21 cellular contexts compared by ENCODE assay signal in the genomic region with DNA sequence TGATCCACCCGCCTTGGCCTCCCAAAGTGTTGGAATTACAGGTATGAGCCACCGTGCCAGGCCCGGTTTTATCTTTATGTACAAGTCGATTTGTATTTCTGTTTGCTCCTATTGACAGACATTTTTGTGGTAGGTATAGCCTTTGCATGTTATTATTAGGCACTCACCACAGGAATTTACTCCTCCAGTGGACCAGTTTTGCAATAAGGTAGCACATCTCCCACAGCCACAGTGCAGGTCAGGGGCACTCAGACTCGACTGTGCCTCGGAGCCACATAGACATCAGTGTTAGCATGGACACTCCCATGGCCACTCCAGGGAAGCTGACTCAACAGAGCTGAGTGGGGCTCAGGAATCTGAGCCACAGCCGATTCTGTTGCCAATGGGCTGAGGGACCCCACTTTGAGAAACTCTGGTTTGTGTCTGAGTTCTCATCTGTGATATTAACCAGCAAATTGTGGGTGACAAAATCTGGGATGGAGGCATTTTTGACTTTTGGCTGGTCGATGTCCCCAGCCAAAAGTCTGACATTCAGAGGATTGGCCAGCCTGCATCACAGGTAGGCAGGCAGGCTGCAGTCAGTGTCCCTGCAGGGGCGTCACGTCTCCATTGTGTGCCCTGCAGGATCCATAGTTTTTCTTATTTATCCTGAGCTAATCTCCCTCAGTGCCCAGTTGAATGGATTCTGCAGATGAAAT. TPM values are rescaled to one million over a fixed set of nuclear protein-coding genes. Genes with fewer than 3 reads are reported as not detected.
DNase-seq lines count a peak whose midpoint lies in the region; ATAC-seq, FAIRE-seq and TF ChIP-seq lines count a peak whose summit lies in the region.
"Had no signal": no experiment of that assay in that cellular context is flagged by ENCODE, and none has a peak within 500 bp of the region (broad histone marks: within the 10 kb centered on the region; RNA-seq: fewer than 3 reads in every experiment).

No MANE protein-coding gene starts in this region.

- H3K27ac ChIP-seq in right atrium auricular region (peak overlapping the region in 1 of 2 donors; percentile 34), lower lobe of right lung (no peak overlapping the region)
- H3K27ac ChIP-seq: esophagus squamous epithelium, uterus had no signal

- no peaks in the 10 kb centered on the region for H3K27me3 ChIP-seq in right atrium auricular region
- H3K27me3 ChIP-seq in bronchial epithelial cell (ENCODE audit: control insufficient read depth, insufficient read depth, low read length) = no peaks in the 10 kb centered on the region
- no peaks in the 10 kb centered on the region for H3K27me3 ChIP-seq in lower lobe of right lung (ENCODE audit: low read depth)
- H3K27me3 ChIP-seq: esophagus squamous epithelium, uterus had no signal

- H3K4me3 ChIP-seq in right atrium auricular region (no peak overlapping the region), bronchial epithelial cell (ENCODE audit: low read depth, low read length) (no peak overlapping the region), lower lobe of right lung (no peak overlapping the region)
- H3K4me3 ChIP-seq: esophagus squamous epithelium, uterus had no signal

- TF ChIP-seq CTCF in right atrium auricular region (IDR thresholded peaks at IDR 0.05) (no peak), bronchial epithelial cell (IDR thresholded peaks at IDR 0.05; ENCODE audit: insufficient read depth, low read length, severe bottlenecking) (no peak), lower lobe of right lung (IDR thresholded peaks at IDR 0.05) (no peak)

- ATAC-seq in Right ventricle myocardium inferior (no peak), lower lobe of right lung (peak; percentile 37 to 43)
- ATAC-seq: WTC11 had no signal

- FAIRE-seq in bronchial epithelial cell (lab: Jason Lieb, UNC) (no peak), urothelium cell line (lab: Jason Lieb, UNC) (no peak)
- FAIRE-seq: keratinocyte had no signal

- intact Hi-C loops in Right ventricle myocardium inferior (cut with DNase I) = loop anchor here (10.0 kb wide), 1 partner anchor 279 kb away; a partner anchor contains a TSS
- intact Hi-C loops in lower lobe of right lung (cut with DNase I) = loop anchor here (10.0 kb wide), 1 partner anchor 81 kb away; no protein-coding TSS in a partner anchor

- H3K4me1 ChIP-seq in right atrium auricular region (peaks cover 3 to 19% of the 10 kb centered on the region in 2 donors), lower lobe of right lung (peaks cover 8% of the 10 kb centered on the region)

- no peaks in the 10 kb centered on the region for H3K36me3 ChIP-seq in right atrium auricular region
- no peaks in the 10 kb centered on the region for H3K36me3 ChIP-seq in bronchial epithelial cell (ENCODE audit: control insufficient read depth, insufficient read depth, low read length)
- no peaks in the 10 kb centered on the region for H3K36me3 ChIP-seq in lower lobe of right lung
- H3K36me3 ChIP-seq: esophagus squamous epithelium, uterus had no signal

- H3K9me3 ChIP-seq in right atrium auricular region = no peaks in the 10 kb centered on the region
- no peaks in the 10 kb centered on the region for H3K9me3 ChIP-seq in lower lobe of right lung
- H3K9me3 ChIP-seq: esophagus squamous epithelium, uterus had no signal

- DNase-seq in right atrium auricular region (ENCODE audit: low spot score) (peak; percentile 44), Right ventricle myocardium inferior (ENCODE audit: missing footprints) (no peak), bronchial epithelial cell (ENCODE audit: low read depth) (peak; percentile 39), lower lobe of right lung (no peak), urothelium cell line (ENCODE audit: low spot score) (peak; percentile 48), HT-29 (ENCODE audit: low spot score) (no peak), cerebellar cortex (ENCODE audit: low spot score) (no peak)
- no peak for DNase-seq in stimulated activated CD4-positive, alpha-beta T cell treated with anti-CD3 and anti-CD28 coated beads, Interleukin-2, amount 100 ng/mL, for 48 hours
- DNase-seq: activated CD4-positive, alpha-beta T cell treated with anti-CD3 and anti-CD28 coated beads, Interleukin-2, amount 50 U/mL, for 48 hours; activated naive CD4-positive, alpha-beta T cell treated with anti-CD3 and anti-CD28 coated beads, Interleukin-2, amount 50 U/mL, for 16 hours; activated T-cell treated with anti-CD3 and anti-CD28 coated beads, Interleukin-2, amount 50 U/mL, for 24 hours; esophagus squamous epithelium; H7; NCI-H1417; NCI-H510A treated with DMSO at 0.1 percent for 48 hours; occipital lobe; stimulated activated CD8-positive, alpha-beta memory T cell treated with anti-CD3 and anti-CD28 coated beads, Interleukin-4, amount 100 ng/mL, for 48 hours; T-helper 9 cell; uterus had no signal

RNA-seq across cellular contexts. Expression of a gene that starts 15.0 kb away (rescaled TPM):
- total RNA-seq in right atrium auricular region (10 to 100 TPM; 33.9 to 39.9 TPM), Right ventricle myocardium inferior (14.7 TPM), bronchial epithelial cell (14.5 and 16.6 TPM in 2 replicates), lower lobe of right lung (25.3 TPM)
- total RNA-seq in HT-29 (2014; rRNA removed; shearing (Covaris generic)) = 54.8 and 65.4 TPM in 2 replicates

Comparison
In these comparisons a context has a peak if more than half of its experiments do, and no peak if none do; other contexts are left out.
1. DNase-seq: peak in right atrium auricular region (single experiment), bronchial epithelial cell (single experiment) and urothelium cell line (single experiment); none in Right ventricle myocardium inferior (single experiment), lower lobe of right lung (single experiment), HT-29 (single experiment), cerebellar cortex (single experiment) and stimulated activated CD4-positive, alpha-beta T cell treated with anti-CD3 and anti-CD28 coated beads, Interleukin-2, amount 100 ng/mL, for 48 hours (0 of 2).